In genomic region chr4:17595471-17596005, GRCh38 we compare ENCODE assay signal across 10 cellular contexts. TPM values are rescaled to one million over a fixed set of nuclear protein-coding genes. Genes with fewer than 3 reads are reported as not detected.
DNase-seq lines count a peak whose midpoint lies in the region; ATAC-seq, FAIRE-seq and TF ChIP-seq lines count a peak whose summit lies in the region.
"Had no signal": no experiment of that assay in that cellular context is flagged by ENCODE, and none has a peak within 500 bp of the region (broad histone marks: within the 10 kb centered on the region; RNA-seq: fewer than 3 reads in every experiment).

No MANE protein-coding gene starts in this region.

- no peak for TF ChIP-seq CTCF in stomach (IDR thresholded peaks at IDR 0.05)

- ATAC-seq in GM18907 (IDR thresholded peaks at IDR 0.05; ENCODE audit: unreplicated experiment): peak; percentile 93
- peak; percentile 87 for ATAC-seq in HG02571 (IDR thresholded peaks at IDR 0.05; ENCODE audit: unreplicated experiment)
- peak; percentile 81 for ATAC-seq in HG03521 (IDR thresholded peaks at IDR 0.05; ENCODE audit: unreplicated experiment)

- H3K4me3 ChIP-seq in stomach: no peak overlapping the region

- intact Hi-C loops in stomach (cut with DNase I; ENCODE audit: low total_unique reads): no loop called here

- FAIRE-seq in urothelium cell line (lab: Jason Lieb, UNC): no peak
- FAIRE-seq: endometrium, keratinocyte had no signal

- H3K27me3 ChIP-seq in stomach: no peaks in the 10 kb centered on the region

- no peak for TF ChIP-seq EP300 in stomach (IDR thresholded peaks at IDR 0.05)

- DNase-seq in midbrain (lab: John Stamatoyannopoulos, UW) (peak; percentile 23), GF-D8 (lab: John Stamatoyannopoulos, UW) (no peak), stomach (no peak), urothelium cell line (ENCODE audit: low spot score) (no peak)

- no peaks in the 10 kb centered on the region for H3K9me3 ChIP-seq in stomach

- H3K36me3 ChIP-seq in stomach: peaks cover 68 to 100% (median 100%) of the 10 kb centered on the region in 4 donors

- WGBS in stomach, 5 donors: 79 to 90% (median 83%) methylated on average over 6 of the region's 6 CpGs

- no peak overlapping the region for H3K27ac ChIP-seq in stomach
- H3K27ac ChIP-seq: KMS-11 had no signal

- no peak for TF ChIP-seq POLR2A in stomach (IDR thresholded peaks at IDR 0.05)

- H3K4me1 ChIP-seq in stomach: no peaks in the 10 kb centered on the region

RNA-seq across cellular contexts. Expression of gene LAP3, which starts 18.5 kb away (rescaled TPM):
- total RNA-seq in stomach: 100 to 1,000 TPM in 3 of 5 donors, 10 to 100 TPM in 2; 83.0 to 152 (median 117) TPM
- 10 to 100 TPM; 46.4 to 47.1 (median 46.6) TPM for polyA plus RNA-seq in stomach

RNA-seq across cellular contexts. Expression of gene MED28, which starts 18.9 kb away (rescaled TPM):
- total RNA-seq in stomach: 10 to 100 TPM; 10.6 to 43.5 (median 17.9) TPM
- 10 to 100 TPM in 2 of 3 donors, 1 to 10 TPM in 1; 6.5 to 15.0 (median 13.0) TPM for polyA plus RNA-seq in stomach
